2 cellular contexts compared by ENCODE assay signal in the genomic region with DNA sequence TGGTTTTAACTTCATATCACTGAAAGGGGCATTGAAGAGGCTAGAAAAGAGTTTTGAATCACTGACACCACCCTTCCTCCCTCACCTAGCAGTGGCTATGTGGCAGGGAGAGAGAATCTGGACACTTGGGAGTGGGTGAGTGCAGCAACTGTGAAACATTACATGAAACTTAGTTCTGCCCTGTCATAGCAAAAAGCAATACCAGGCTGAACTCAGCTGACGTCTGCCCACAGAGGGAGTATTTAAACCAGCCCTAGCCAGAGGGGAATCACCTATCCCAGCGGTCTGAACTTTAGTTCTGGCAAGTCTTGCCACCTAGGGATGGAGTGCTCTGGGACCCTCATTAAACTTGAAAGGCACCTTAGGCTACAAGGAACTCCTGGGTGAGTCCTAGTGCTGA.
TF ChIP-seq lines count a peak whose summit lies in the region.

No MANE protein-coding gene starts in this region.

TF ChIP-seq in GM23338, 12 proteins besides CTCF, POLR2A, EP300 and RAD21 (continues in another document):
- no peak for TF ChIP-seq NANOG (IDR thresholded peaks at IDR 0.05; ENCODE audit: borderline replicate concordance)
- no peak for TF ChIP-seq EZH2 (IDR thresholded peaks at IDR 0.05; ENCODE audit: low read depth, unreplicated experiment)
- no peak for TF ChIP-seq JUNB (IDR thresholded peaks at IDR 0.05; ENCODE audit: unreplicated experiment)
- TF ChIP-seq, protein P1, sequence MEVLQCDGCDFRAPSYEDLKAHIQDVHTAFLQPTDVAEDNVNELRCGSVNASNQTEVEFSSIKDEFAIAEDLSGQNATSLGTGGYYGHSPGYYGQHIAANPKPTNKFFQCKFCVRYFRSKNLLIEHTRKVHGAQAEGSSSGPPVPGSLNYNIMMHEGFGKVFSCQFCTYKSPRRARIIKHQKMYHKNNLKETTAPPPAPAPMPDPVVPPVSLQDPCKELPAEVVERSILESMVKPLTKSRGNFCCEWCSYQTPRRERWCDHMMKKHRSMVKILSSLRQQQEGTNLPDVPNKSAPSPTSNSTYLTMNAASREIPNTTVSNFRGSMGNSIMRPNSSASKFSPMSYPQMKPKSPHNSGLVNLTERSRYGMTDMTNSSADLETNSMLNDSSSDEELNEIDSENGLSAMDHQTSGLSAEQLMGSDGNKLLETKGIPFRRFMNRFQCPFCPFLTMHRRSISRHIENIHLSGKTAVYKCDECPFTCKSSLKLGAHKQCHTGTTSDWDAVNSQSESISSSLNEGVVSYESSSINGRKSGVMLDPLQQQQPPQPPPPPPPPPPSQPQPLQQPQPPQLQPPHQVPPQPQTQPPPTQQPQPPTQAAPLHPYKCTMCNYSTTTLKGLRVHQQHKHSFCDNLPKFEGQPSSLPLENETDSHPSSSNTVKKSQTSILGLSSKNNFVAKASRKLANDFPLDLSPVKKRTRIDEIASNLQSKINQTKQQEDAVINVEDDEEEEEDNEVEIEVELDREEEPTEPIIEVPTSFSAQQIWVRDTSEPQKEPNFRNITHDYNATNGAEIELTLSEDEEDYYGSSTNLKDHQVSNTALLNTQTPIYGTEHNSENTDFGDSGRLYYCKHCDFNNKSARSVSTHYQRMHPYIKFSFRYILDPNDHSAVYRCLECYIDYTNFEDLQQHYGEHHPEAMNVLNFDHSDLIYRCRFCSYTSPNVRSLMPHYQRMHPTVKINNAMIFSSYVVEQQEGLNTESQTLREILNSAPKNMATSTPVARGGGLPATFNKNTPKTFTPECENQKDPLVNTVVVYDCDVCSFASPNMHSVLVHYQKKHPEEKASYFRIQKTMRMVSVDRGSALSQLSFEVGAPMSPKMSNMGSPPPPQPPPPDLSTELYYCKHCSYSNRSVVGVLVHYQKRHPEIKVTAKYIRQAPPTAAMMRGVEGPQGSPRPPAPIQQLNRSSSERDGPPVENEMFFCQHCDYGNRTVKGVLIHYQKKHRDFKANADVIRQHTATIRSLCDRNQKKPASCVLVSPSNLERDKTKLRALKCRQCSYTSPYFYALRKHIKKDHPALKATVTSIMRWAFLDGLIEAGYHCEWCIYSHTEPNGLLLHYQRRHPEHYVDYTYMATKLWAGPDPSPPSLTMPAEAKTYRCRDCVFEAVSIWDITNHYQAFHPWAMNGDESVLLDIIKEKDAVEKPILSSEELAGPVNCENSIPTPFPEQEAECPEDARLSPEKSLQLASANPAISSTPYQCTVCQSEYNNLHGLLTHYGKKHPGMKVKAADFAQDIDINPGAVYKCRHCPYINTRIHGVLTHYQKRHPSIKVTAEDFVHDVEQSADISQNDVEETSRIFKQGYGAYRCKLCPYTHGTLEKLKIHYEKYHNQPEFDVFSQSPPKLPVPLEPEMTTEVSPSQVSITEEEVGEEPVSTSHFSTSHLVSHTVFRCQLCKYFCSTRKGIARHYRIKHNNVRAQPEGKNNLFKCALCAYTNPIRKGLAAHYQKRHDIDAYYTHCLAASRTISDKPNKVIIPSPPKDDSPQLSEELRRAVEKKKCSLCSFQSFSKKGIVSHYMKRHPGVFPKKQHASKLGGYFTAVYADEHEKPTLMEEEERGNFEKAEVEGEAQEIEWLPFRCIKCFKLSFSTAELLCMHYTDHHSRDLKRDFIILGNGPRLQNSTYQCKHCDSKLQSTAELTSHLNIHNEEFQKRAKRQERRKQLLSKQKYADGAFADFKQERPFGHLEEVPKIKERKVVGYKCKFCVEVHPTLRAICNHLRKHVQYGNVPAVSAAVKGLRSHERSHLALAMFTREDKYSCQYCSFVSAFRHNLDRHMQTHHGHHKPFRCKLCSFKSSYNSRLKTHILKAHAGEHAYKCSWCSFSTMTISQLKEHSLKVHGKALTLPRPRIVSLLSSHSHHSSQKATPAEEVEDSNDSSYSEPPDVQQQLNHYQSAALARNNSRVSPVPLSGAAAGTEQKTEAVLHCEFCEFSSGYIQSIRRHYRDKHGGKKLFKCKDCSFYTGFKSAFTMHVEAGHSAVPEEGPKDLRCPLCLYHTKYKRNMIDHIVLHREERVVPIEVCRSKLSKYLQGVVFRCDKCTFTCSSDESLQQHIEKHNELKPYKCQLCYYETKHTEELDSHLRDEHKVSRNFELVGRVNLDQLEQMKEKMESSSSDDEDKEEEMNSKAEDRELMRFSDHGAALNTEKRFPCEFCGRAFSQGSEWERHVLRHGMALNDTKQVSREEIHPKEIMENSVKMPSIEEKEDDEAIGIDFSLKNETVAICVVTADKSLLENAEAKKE (CRISPR knock-in tag; IDR thresholded peaks at IDR 0.05): no peak
- no peak for TF ChIP-seq POLR2AphosphoS5 (IDR thresholded peaks at IDR 0.05; ENCODE audit: low read depth)
- no peak for TF ChIP-seq ZNF331 (CRISPR knock-in tag; IDR thresholded peaks at IDR 0.05; ENCODE audit: low read depth)
- TF ChIP-seq ZNF114 (CRISPR knock-in tag; IDR thresholded peaks at IDR 0.05): no peak
- TF ChIP-seq EZH2phosphoT487 (IDR thresholded peaks at IDR 0.05; ENCODE audit: unreplicated experiment): no peak
- no peak for TF ChIP-seq STAT1 (IDR thresholded peaks at IDR 0.05; ENCODE audit: unreplicated experiment)
- no peak for TF ChIP-seq CREB1 (CRISPR knock-in tag; IDR thresholded peaks at IDR 0.05; ENCODE audit: low read depth)
- TF ChIP-seq REST (IDR thresholded peaks at IDR 0.05; ENCODE audit: unreplicated experiment): no peak

TF ChIP-seq in GM12878, 131 proteins besides CTCF, POLR2A, EP300 and RAD21:
- TF ChIP-seq TBL1XR1 (IDR thresholded peaks at IDR 0.05; ENCODE audit: low read depth, low read length): no peak
- no peak for TF ChIP-seq IRF3 (IDR thresholded peaks at IDR 0.05)
- TF ChIP-seq ZNF622 (IDR thresholded peaks at IDR 0.05): no peak
- no peak for TF ChIP-seq RUNX3 (IDR thresholded peaks at IDR 0.05; ENCODE audit: low read length)
- TF ChIP-seq RB1 (IDR thresholded peaks at IDR 0.05; ENCODE audit: borderline replicate concordance): no peak
